Comparison of ENCODE assay signal across 8 cellular contexts in genomic region chr2:31812051-31812798, GRCh38.
DNase-seq lines count a peak whose midpoint lies in the region; ATAC-seq and TF ChIP-seq lines count a peak whose summit lies in the region.

No MANE protein-coding gene starts in this region.

- H3K27me3 Mint-ChIP-seq in activated T-cell treated with anti-CD3 and anti-CD28 coated beads, Interleukin-2, amount 50 U/mL, for 4 hours (ENCODE audit: low read depth), result no peaks in the 10 kb centered on the region
- no peaks in the 10 kb centered on the region for H3K27me3 Mint-ChIP-seq in stimulated activated naive CD8-positive, alpha-beta T cell treated with anti-CD3 and anti-CD28 coated beads, Interleukin-15, Interleukin-2, amounts not matched to agents 100 ng/mL and 50 ng/mL, for 24 hours

- no peaks in the 10 kb centered on the region for H3K9me3 Mint-ChIP-seq in activated T-cell treated with anti-CD3 and anti-CD28 coated beads, Interleukin-2, amount 50 U/mL, for 4 hours
- no peaks in the 10 kb centered on the region for H3K9me3 Mint-ChIP-seq in stimulated activated naive CD8-positive, alpha-beta T cell treated with anti-CD3 and anti-CD28 coated beads, Interleukin-15, Interleukin-2, amounts not matched to agents 100 ng/mL and 50 ng/mL, for 24 hours

- TF ChIP-seq CTCF in NB4 (IDR thresholded peaks at IDR 0.05; ENCODE audit: low read depth, low read length) (no peak), cardiac fibroblast (IDR thresholded peaks at IDR 0.05; ENCODE audit: low read depth, low read length) (no peak)

- TF ChIP-seq POLR2A in NB4 (IDR thresholded peaks at IDR 0.05; ENCODE audit: extremely low read depth, insufficient read length), result no peak

- H3K36me3 Mint-ChIP-seq in activated T-cell treated with anti-CD3 and anti-CD28 coated beads, Interleukin-2, amount 50 U/mL, for 4 hours (ENCODE audit: insufficient read depth), result no peaks in the 10 kb centered on the region
- H3K36me3 Mint-ChIP-seq in stimulated activated naive CD8-positive, alpha-beta T cell treated with anti-CD3 and anti-CD28 coated beads, Interleukin-15, Interleukin-2, amounts not matched to agents 100 ng/mL and 50 ng/mL, for 24 hours (ENCODE audit: low read depth), result no peaks in the 10 kb centered on the region

- DNase-seq in activated T-cell treated with anti-CD3 and anti-CD28 coated beads, Interleukin-2, amount 50 U/mL, for 4 hours, result no peak
- no peak for DNase-seq in activated T-cell treated with anti-CD3 and anti-CD28 coated beads for 4 hours
- DNase-seq in NB4 (ENCODE audit: low read depth), result peak; percentile 67
- peak; percentile 13 to 24 for DNase-seq in cardiac fibroblast (ENCODE audit: low read depth in 2 of 2)
- no peak for DNase-seq in midbrain (lab: John Stamatoyannopoulos, UW)
- DNase-seq in NCI-H2107 (lab: John Stamatoyannopoulos, UW), result no peak

- H3K4me1 Mint-ChIP-seq in activated T-cell treated with anti-CD3 and anti-CD28 coated beads, Interleukin-2, amount 50 U/mL, for 4 hours (ENCODE audit: low read depth), result peaks cover 15% of the 10 kb centered on the region
- peaks cover 17% of the 10 kb centered on the region for H3K4me1 Mint-ChIP-seq in stimulated activated naive CD8-positive, alpha-beta T cell treated with anti-CD3 and anti-CD28 coated beads, Interleukin-15, Interleukin-2, amounts not matched to agents 100 ng/mL and 50 ng/mL, for 24 hours (ENCODE audit: low read depth)

- H3K4me3 ChIP-seq in NB4 (ENCODE audit: low read depth, low read length), result no peak overlapping the region
- no peak overlapping the region for H3K4me3 ChIP-seq in cardiac fibroblast (replicated peaks in 1 of 2; ENCODE audit: low read depth in 2 of 2, low read length in 2 of 2)

- H3K27ac Mint-ChIP-seq in stimulated activated naive CD8-positive, alpha-beta T cell treated with anti-CD3 and anti-CD28 coated beads, Interleukin-15, Interleukin-2, amounts not matched to agents 100 ng/mL and 50 ng/mL, for 24 hours, result peak overlapping the region; percentile 77

- peak overlapping the region; percentile 45 for H3K4me3 Mint-ChIP-seq in activated T-cell treated with anti-CD3 and anti-CD28 coated beads, Interleukin-2, amount 50 U/mL, for 4 hours
- H3K4me3 Mint-ChIP-seq in stimulated activated naive CD8-positive, alpha-beta T cell treated with anti-CD3 and anti-CD28 coated beads, Interleukin-15, Interleukin-2, amounts not matched to agents 100 ng/mL and 50 ng/mL, for 24 hours, result no peak overlapping the region

- ATAC-seq in activated T-cell treated with anti-CD3 and anti-CD28 coated beads, Interleukin-2, amount 50 U/mL, for 4 hours, result peak; percentile 50 to 58
- peak; percentile 99 for ATAC-seq in HG02678 (IDR thresholded peaks at IDR 0.05; ENCODE audit: unreplicated experiment)

Comparison
In these comparisons a context has a peak if more than half of its experiments do, and no peak if none do; other contexts are left out.
1. DNase-seq: peak in NB4 (single experiment) and cardiac fibroblast (2 of 2); none in activated T-cell treated with anti-CD3 and anti-CD28 coated beads, Interleukin-2, amount 50 U/mL, for 4 hours (single experiment), activated T-cell treated with anti-CD3 and anti-CD28 coated beads for 4 hours (single experiment), midbrain (single experiment) and NCI-H2107 (single experiment).